Comparison of ENCODE assay signal across 1 cellular context in the genomic region with DNA sequence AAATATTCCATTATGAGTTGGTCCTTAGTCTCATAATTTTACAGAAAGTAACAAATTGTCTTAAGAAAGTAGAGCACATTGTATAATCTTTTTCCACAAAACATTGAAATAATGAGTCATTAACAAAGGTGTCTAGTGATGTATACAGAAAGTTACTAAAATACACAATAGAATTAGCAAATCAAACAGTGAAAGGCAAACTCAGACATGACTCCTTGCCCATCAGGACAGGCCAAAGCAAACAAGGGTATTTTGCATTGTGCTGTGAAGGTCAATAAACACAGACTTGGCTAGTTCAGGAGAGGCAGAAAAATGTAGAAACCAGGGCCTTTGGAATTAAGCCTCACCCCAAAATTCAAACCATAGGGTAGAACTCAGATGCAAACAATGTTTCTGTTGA.
TF ChIP-seq lines count a peak whose summit lies in the region.

No MANE protein-coding gene starts in this region.

TF ChIP-seq in GM23338, 12 proteins besides CTCF, POLR2A, EP300 and RAD21 (continued from another document):
- TF ChIP-seq, protein P1, sequence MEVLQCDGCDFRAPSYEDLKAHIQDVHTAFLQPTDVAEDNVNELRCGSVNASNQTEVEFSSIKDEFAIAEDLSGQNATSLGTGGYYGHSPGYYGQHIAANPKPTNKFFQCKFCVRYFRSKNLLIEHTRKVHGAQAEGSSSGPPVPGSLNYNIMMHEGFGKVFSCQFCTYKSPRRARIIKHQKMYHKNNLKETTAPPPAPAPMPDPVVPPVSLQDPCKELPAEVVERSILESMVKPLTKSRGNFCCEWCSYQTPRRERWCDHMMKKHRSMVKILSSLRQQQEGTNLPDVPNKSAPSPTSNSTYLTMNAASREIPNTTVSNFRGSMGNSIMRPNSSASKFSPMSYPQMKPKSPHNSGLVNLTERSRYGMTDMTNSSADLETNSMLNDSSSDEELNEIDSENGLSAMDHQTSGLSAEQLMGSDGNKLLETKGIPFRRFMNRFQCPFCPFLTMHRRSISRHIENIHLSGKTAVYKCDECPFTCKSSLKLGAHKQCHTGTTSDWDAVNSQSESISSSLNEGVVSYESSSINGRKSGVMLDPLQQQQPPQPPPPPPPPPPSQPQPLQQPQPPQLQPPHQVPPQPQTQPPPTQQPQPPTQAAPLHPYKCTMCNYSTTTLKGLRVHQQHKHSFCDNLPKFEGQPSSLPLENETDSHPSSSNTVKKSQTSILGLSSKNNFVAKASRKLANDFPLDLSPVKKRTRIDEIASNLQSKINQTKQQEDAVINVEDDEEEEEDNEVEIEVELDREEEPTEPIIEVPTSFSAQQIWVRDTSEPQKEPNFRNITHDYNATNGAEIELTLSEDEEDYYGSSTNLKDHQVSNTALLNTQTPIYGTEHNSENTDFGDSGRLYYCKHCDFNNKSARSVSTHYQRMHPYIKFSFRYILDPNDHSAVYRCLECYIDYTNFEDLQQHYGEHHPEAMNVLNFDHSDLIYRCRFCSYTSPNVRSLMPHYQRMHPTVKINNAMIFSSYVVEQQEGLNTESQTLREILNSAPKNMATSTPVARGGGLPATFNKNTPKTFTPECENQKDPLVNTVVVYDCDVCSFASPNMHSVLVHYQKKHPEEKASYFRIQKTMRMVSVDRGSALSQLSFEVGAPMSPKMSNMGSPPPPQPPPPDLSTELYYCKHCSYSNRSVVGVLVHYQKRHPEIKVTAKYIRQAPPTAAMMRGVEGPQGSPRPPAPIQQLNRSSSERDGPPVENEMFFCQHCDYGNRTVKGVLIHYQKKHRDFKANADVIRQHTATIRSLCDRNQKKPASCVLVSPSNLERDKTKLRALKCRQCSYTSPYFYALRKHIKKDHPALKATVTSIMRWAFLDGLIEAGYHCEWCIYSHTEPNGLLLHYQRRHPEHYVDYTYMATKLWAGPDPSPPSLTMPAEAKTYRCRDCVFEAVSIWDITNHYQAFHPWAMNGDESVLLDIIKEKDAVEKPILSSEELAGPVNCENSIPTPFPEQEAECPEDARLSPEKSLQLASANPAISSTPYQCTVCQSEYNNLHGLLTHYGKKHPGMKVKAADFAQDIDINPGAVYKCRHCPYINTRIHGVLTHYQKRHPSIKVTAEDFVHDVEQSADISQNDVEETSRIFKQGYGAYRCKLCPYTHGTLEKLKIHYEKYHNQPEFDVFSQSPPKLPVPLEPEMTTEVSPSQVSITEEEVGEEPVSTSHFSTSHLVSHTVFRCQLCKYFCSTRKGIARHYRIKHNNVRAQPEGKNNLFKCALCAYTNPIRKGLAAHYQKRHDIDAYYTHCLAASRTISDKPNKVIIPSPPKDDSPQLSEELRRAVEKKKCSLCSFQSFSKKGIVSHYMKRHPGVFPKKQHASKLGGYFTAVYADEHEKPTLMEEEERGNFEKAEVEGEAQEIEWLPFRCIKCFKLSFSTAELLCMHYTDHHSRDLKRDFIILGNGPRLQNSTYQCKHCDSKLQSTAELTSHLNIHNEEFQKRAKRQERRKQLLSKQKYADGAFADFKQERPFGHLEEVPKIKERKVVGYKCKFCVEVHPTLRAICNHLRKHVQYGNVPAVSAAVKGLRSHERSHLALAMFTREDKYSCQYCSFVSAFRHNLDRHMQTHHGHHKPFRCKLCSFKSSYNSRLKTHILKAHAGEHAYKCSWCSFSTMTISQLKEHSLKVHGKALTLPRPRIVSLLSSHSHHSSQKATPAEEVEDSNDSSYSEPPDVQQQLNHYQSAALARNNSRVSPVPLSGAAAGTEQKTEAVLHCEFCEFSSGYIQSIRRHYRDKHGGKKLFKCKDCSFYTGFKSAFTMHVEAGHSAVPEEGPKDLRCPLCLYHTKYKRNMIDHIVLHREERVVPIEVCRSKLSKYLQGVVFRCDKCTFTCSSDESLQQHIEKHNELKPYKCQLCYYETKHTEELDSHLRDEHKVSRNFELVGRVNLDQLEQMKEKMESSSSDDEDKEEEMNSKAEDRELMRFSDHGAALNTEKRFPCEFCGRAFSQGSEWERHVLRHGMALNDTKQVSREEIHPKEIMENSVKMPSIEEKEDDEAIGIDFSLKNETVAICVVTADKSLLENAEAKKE (CRISPR knock-in tag; IDR thresholded peaks at IDR 0.05) = no peak
- no peak for TF ChIP-seq EZH2 (IDR thresholded peaks at IDR 0.05; ENCODE audit: low read depth, unreplicated experiment)
- TF ChIP-seq EZH2phosphoT487 (IDR thresholded peaks at IDR 0.05; ENCODE audit: unreplicated experiment) = no peak
- TF ChIP-seq, protein P2, sequence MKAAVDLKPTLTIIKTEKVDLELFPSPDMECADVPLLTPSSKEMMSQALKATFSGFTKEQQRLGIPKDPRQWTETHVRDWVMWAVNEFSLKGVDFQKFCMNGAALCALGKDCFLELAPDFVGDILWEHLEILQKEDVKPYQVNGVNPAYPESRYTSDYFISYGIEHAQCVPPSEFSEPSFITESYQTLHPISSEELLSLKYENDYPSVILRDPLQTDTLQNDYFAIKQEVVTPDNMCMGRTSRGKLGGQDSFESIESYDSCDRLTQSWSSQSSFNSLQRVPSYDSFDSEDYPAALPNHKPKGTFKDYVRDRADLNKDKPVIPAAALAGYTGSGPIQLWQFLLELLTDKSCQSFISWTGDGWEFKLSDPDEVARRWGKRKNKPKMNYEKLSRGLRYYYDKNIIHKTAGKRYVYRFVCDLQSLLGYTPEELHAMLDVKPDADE (IDR thresholded peaks at IDR 0.05) = no peak
- TF ChIP-seq CREB1 (CRISPR knock-in tag; IDR thresholded peaks at IDR 0.05; ENCODE audit: low read depth) = no peak
- no peak for TF ChIP-seq ZNF331 (CRISPR knock-in tag; IDR thresholded peaks at IDR 0.05; ENCODE audit: low read depth)
- TF ChIP-seq POLR2AphosphoS5 (IDR thresholded peaks at IDR 0.05; ENCODE audit: low read depth) = no peak
